In genomic region chr4:85557016-85557901, GRCh38 we compare ENCODE assay signal across 11 cellular contexts.
DNase-seq lines count a peak whose midpoint lies in the region; ATAC-seq, FAIRE-seq and TF ChIP-seq lines count a peak whose summit lies in the region.
"Had no signal": no experiment of that assay in that cellular context is flagged by ENCODE, and none has a peak within 500 bp of the region (broad histone marks: within the 10 kb centered on the region; RNA-seq: fewer than 3 reads in every experiment).

No MANE protein-coding gene starts in this region.

- FAIRE-seq in K562 (lab: Jason Lieb, UNC) = no peak

- H3K4me3 ChIP-seq in K562 (no peak overlapping the region), PC-3 (ENCODE audit: low read length) (no peak overlapping the region)
- H3K4me3 ChIP-seq: HAP-1 had no signal

- H2AFZ ChIP-seq in K562 (ENCODE audit: low read depth, low read length) (peak overlapping the region; percentile 51; the same call in 1 of the 2 replicates), PC-3 (ENCODE audit: low read length) (no peak overlapping the region)

- POLR2A ChIA-PET in K562 (lab: Yijun Ruan, JAX) (interaction anchor here (0.7 kb wide), 1 partner anchor 15 kb away, joined by 3 read pairs; no protein-coding TSS in a partner anchor), PC-3 (lab: Charles Lee; ENCODE audit: unreplicated experiment) (no interaction called here)

- in situ Hi-C loops in K562 (cut with MboI) = no loop called here

- BruUV-seq in K562 (replicated peaks; lab: Mats Ljungman, UMichigan) = no TSS peak
- BruUV-seq in PC-3 (replicated peaks; lab: Mats Ljungman, UMichigan) = no TSS peak

- TF ChIP-seq POLR2A in K562 (conservative IDR thresholded peaks at IDR 0.05) = no peak

- CTCF ChIA-PET in K562 (lab: Yijun Ruan, JAX; ENCODE audit: low intra/inter-chr PET ratio) = no interaction called here
- CTCF ChIA-PET in PC-3 (lab: Charles Lee) = no interaction called here

- H3K4me2 ChIP-seq in K562 (ENCODE audit: insufficient read depth, low read length) = no peak overlapping the region
- H3K4me2 ChIP-seq in PC-3 (ENCODE audit: low read length) = no peak overlapping the region

- H3K27me3 ChIP-seq in K562 (ENCODE audit: control insufficient read depth in 2 of 2, insufficient read depth in 2 of 2, low read length in 2 of 2) (no peaks in the 10 kb centered on the region; a peak in 2 of 5 replicates), PC-3 (ENCODE audit: low read length) (no peaks in the 10 kb centered on the region)

- no peak for TF ChIP-seq EP300 in K562 (IDR thresholded peaks at IDR 0.05; ENCODE audit: low read length)

- H3K4me1 ChIP-seq in K562 (replicated peaks in 1 of 2; ENCODE audit: control insufficient read depth in 2 of 2, insufficient read depth in 2 of 2, low read length in 2 of 2) (no peaks in the 10 kb centered on the region), PC-3 (ENCODE audit: insufficient read depth, low read length) (no peaks in the 10 kb centered on the region)
- H3K4me1 ChIP-seq: HAP-1 had no signal

- TF ChIP-seq CTCF in GM20000 (IDR thresholded peaks at IDR 0.05; ENCODE audit: extremely low read depth, missing control alignments) = no peak
- TF ChIP-seq CTCF in K562 (IDR thresholded peaks at IDR 0.05 in 2 of 3, conservative IDR thresholded peaks at IDR 0.05 in 1 of 3; ENCODE audit: insufficient read depth in 2 of 3, low read depth in 1 of 3, low read length in 3 of 3) = no peak
- no peak for TF ChIP-seq CTCF in PC-3 (conservative IDR thresholded peaks at IDR 0.05; ENCODE audit: low read depth, low read length)

- intact Hi-C loops in K562 (cut with micrococcal nuclease) (no loop called here), PC-3 (cut with micrococcal nuclease) (no loop called here)

- no peaks in the 10 kb centered on the region for H3K36me3 ChIP-seq in K562 (ENCODE audit: control insufficient read depth, insufficient read depth, low read length)
- no peaks in the 10 kb centered on the region for H3K36me3 ChIP-seq in PC-3 (ENCODE audit: low read depth, low read length)
- H3K36me3 ChIP-seq: HAP-1 had no signal

- peak; percentile 69 for DNase-seq in GM20000 (ENCODE audit: low spot score)
- no peak for DNase-seq in K562 (ENCODE audit: extremely low read depth in 1 of 4, low spot score in 3 of 4)
- DNase-seq in NCI-H524 (lab: John Stamatoyannopoulos, UW) = no peak
- no peak for DNase-seq in T-helper 1 cell
- DNase-seq in DMS79 treated with DMSO at 0.1 percent for 48 hours (lab: John Stamatoyannopoulos, UW) = no peak
- DNase-seq in PC-3 = no peak
- DNase-seq: effector CD4-positive, alpha-beta T cell; NCI-H2107 had no signal

- no peak for TF ChIP-seq RAD21 in K562 (CRISPR knock-in tag; conservative IDR thresholded peaks at IDR 0.05 in 1 of 2, IDR thresholded peaks at IDR 0.05 in 1 of 2)

- no peaks in the 10 kb centered on the region for H3F3A ChIP-seq in PC-3 (ENCODE audit: low read length, unreplicated experiment)

- H3K27ac ChIP-seq in K562 (ENCODE audit: extremely low read depth, low read depth, low read length) (no peak overlapping the region), PC-3 (ENCODE audit: low read length) (no peak overlapping the region)

- H3K9me3 ChIP-seq in K562 (replicated peaks; ENCODE audit: control insufficient read depth, insufficient read depth, low read depth, low read length) (no peaks in the 10 kb centered on the region), PC-3 (ENCODE audit: low read length) (no peaks in the 10 kb centered on the region)
- H3K9me3 ChIP-seq: HAP-1 had no signal

- no peaks in the 10 kb centered on the region for H3K9me1 ChIP-seq in K562 (ENCODE audit: control insufficient read depth, insufficient read depth, low read length)

- WGBS in K562 (ENCODE audit: insufficient coverage, low coverage, missing lambda C conversion rate) = 16% methylated on average over 5 of the region's 6 CpGs

- ATAC-seq in GM18499 (IDR thresholded peaks at IDR 0.05; ENCODE audit: insufficient read depth, unreplicated experiment) (peak; percentile 74), HG03066 (IDR thresholded peaks at IDR 0.05; ENCODE audit: low read depth, unreplicated experiment) (peak; percentile 78), K562 (no peak; the same call in none of the 3 replicates), PC-3 (no peak)

- no peaks in the 10 kb centered on the region for H3K9me2 ChIP-seq in PC-3 (replicated peaks; ENCODE audit: low read length)

- H3K79me2 ChIP-seq in K562 (ENCODE audit: control insufficient read depth, insufficient read depth, low read length) (no peaks in the 10 kb centered on the region), PC-3 (ENCODE audit: low read length) (no peaks in the 10 kb centered on the region)

- H4K20me1 ChIP-seq in K562 (replicated peaks; ENCODE audit: control insufficient read depth, insufficient read depth, low read length) = no peaks in the 10 kb centered on the region
- no peaks in the 10 kb centered on the region for H4K20me1 ChIP-seq in PC-3 (ENCODE audit: low read length)

- H3K9ac ChIP-seq in K562 (ENCODE audit: insufficient read depth in 1 of 2, low read depth in 2 of 2, low read length in 2 of 2) (no peak overlapping the region), PC-3 (ENCODE audit: low read length) (no peak overlapping the region)

TF ChIP-seq in K562, 482 proteins besides CTCF, POLR2A, EP300 and RAD21:
- TF ChIP-seq E2F5 (CRISPR knock-in tag; IDR thresholded peaks at IDR 0.05) (no peak), ARID2 (IDR thresholded peaks at IDR 0.05) (no peak), ZNF197 (CRISPR knock-in tag; IDR thresholded peaks at IDR 0.05; ENCODE audit: low read depth) (no peak), CLOCK (CRISPR knock-in tag; IDR thresholded peaks at IDR 0.05; ENCODE audit: borderline replicate concordance) (no peak), FOXA3 (CRISPR knock-in tag; conservative IDR thresholded peaks at IDR 0.05 in 1 of 2, IDR thresholded peaks at IDR 0.05 in 1 of 2) (no peak), SIX5 (IDR thresholded peaks at IDR 0.05; ENCODE audit: borderline replicate concordance in 1 of 2, insufficient read depth in 1 of 2, low read depth in 1 of 2, low read length in 2 of 2) (no peak), ZEB2 (IDR thresholded peaks at IDR 0.05) (no peak)

Comparison
In these comparisons a context has a peak if more than half of its experiments do, and no peak if none do; other contexts are left out.
1. ATAC-seq: peak in GM18499 (single experiment) and HG03066 (single experiment); none in K562 (single experiment) and PC-3 (single experiment).